ENCODE assay signal across 9 cellular contexts in the genomic region with DNA sequence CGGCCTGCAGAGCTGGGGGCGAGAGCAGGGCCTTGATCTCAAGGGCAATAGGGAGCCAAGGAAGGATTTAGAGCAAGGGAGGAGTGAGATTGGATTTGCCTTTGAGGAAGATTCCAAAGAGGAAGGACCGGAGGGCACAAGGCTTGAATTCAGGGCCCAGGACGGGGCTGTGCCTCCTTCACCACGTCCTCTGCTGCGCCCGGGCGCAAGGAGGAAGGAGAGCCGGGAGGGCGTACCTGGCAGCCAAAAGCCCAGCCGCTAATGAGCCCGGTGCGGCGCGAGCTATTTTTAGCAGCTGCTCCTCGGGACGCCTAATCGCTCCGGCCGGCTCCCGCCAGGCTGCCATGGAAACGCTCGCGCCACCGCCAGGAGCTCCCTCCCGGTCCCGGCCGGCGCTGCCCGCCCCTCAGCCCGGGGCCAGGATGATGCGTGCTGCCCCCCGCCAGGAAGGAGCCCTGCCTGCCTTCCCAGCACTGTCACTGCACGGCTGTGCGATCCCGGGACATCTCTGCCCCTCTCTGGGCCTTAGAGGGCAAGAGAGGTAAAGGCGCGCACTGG. TPM values are rescaled to one million over a fixed set of nuclear protein-coding genes. Genes with fewer than 3 reads are reported as not detected.
DNase-seq lines count a peak whose midpoint lies in the region; ATAC-seq and TF ChIP-seq lines count a peak whose summit lies in the region.
"Had no signal": no experiment of that assay in that cellular context is flagged by ENCODE, and none has a peak within 500 bp of the region (broad histone marks: within the 10 kb centered on the region; RNA-seq: fewer than 3 reads in every experiment).

No MANE protein-coding gene starts in this region.

- no peak overlapping the region for H3K4me3 Mint-ChIP-seq in activated CD8-positive, alpha-beta memory T cell treated with anti-CD3 and anti-CD28 coated beads, Interleukin-2, amount 10 ng/mL, durations not matched to agents 7 days and 5 days
- H3K4me3 Mint-ChIP-seq: memory B cell had no signal

- CTCF ChIA-PET in Panc1 (lab: Charles Lee), result interaction anchor here (0.6 to 1.1 kb wide), 3 partner anchors 20 to 362 kb away, joined by 3 read pairs; no protein-coding TSS in a partner anchor
- CTCF ChIA-PET in activated CD8-positive, alpha-beta memory T cell treated with anti-CD3 and anti-CD28 coated beads, Interleukin-2, amount 10 ng/mL, durations not matched to agents 7 days and 5 days (lab: Charles Lee), result no interaction called here

- in situ Hi-C loops in Panc1 (cut with HindIII; ENCODE audit: low pct_unique_long_range_greater_than_20kb, low sequenced_read_pairs), result no loop called here

- H3K27me3 Mint-ChIP-seq in activated CD8-positive, alpha-beta memory T cell treated with anti-CD3 and anti-CD28 coated beads, Interleukin-2, amount 10 ng/mL, durations not matched to agents 7 days and 5 days, result peaks cover 7% of the 10 kb centered on the region

- 5% methylated on average over 33 of the region's 38 CpGs for WGBS in prostate gland

- no peaks in the 10 kb centered on the region for H3K4me1 Mint-ChIP-seq in activated CD8-positive, alpha-beta memory T cell treated with anti-CD3 and anti-CD28 coated beads, Interleukin-2, amount 10 ng/mL, durations not matched to agents 7 days and 5 days

- no peak overlapping the region for H3K27ac Mint-ChIP-seq in activated CD8-positive, alpha-beta memory T cell treated with anti-CD3 and anti-CD28 coated beads, Interleukin-2, amount 10 ng/mL, durations not matched to agents 7 days and 5 days
- H3K27ac Mint-ChIP-seq: memory B cell had no signal

- POLR2A ChIA-PET in Panc1 (lab: Charles Lee), result no interaction called here

- intact Hi-C loops in Panc1 (cut with micrococcal nuclease; ENCODE audit: unreplicated experiment), result no loop called here
- intact Hi-C loops in head of caudate nucleus (cut with DNase I), result no loop called here
- intact Hi-C loops in prostate gland (cut with DNase I), result no loop called here

- BruUV-seq in Panc1 (replicated peaks; lab: Mats Ljungman, UMichigan), result no TSS peak

- ATAC-seq in Panc1 (peak; percentile 68), GM21423 (IDR thresholded peaks at IDR 0.05; ENCODE audit: unreplicated experiment) (no peak), HG02678 (IDR thresholded peaks at IDR 0.05; ENCODE audit: unreplicated experiment) (no peak), GM21619 (IDR thresholded peaks at IDR 0.05; ENCODE audit: unreplicated experiment) (no peak)
- ATAC-seq in activated CD8-positive, alpha-beta memory T cell treated with anti-CD3 and anti-CD28 coated beads, Interleukin-2, amount 10 ng/mL, durations not matched to agents 7 days and 5 days, result no peak

- no peak for TF ChIP-seq POLR2A in prostate gland (IDR thresholded peaks at IDR 0.05)

- H3K4me1 ChIP-seq in Panc1 (ENCODE audit: control insufficient read depth, insufficient read depth, low read length) (peaks cover 2% of the 10 kb centered on the region; the same call in 1 of the 2 replicates), prostate gland (replicated peaks) (no peaks in the 10 kb centered on the region)

- DNase-seq in H4 (ENCODE audit: low spot score) (peak; percentile 60), Panc1 (ENCODE audit: low read depth, low spot score) (no peak), head of caudate nucleus (peak in 40 of 42 donors; percentile 12 to 78 (median 54)), prostate gland (ENCODE audit: low spot score) (peak; percentile 12)
- no peak for DNase-seq in activated CD8-positive, alpha-beta memory T cell treated with anti-CD3 and anti-CD28 coated beads, Interleukin-2, amount 10 ng/mL, durations not matched to agents 7 days and 5 days

- no peak overlapping the region for H3K27ac ChIP-seq in Panc1 (ENCODE audit: low read length)
- H3K27ac ChIP-seq in prostate gland, result no peak overlapping the region

- no peak for TF ChIP-seq CTCF in Panc1 (IDR thresholded peaks at IDR 0.05)
- TF ChIP-seq CTCF in prostate gland (IDR thresholded peaks at IDR 0.05), result no peak

- H3K36me3 ChIP-seq in Panc1 (ENCODE audit: control insufficient read depth, insufficient read depth, low read length), result no peaks in the 10 kb centered on the region
- no peaks in the 10 kb centered on the region for H3K36me3 ChIP-seq in prostate gland

- H3K9me3 ChIP-seq in Panc1 (ENCODE audit: control insufficient read depth, insufficient read depth, low read depth, low read length) (peaks cover 6% of the 10 kb centered on the region; the same call in 1 of the 2 replicates), prostate gland (no peaks in the 10 kb centered on the region)

- H3K9me3 Mint-ChIP-seq in activated CD8-positive, alpha-beta memory T cell treated with anti-CD3 and anti-CD28 coated beads, Interleukin-2, amount 10 ng/mL, durations not matched to agents 7 days and 5 days (ENCODE audit: low read depth), result peaks cover 13% of the 10 kb centered on the region

- peaks cover 5% of the 10 kb centered on the region for H3K36me3 Mint-ChIP-seq in activated CD8-positive, alpha-beta memory T cell treated with anti-CD3 and anti-CD28 coated beads, Interleukin-2, amount 10 ng/mL, durations not matched to agents 7 days and 5 days

- H3K4me3 ChIP-seq in Panc1 (ENCODE audit: low read depth in 2 of 2, low read length in 2 of 2) (peak overlapping the region; percentile 16 to 23; a peak in 3 of 4 replicates), prostate gland (no peak overlapping the region)

- H3K27me3 ChIP-seq in Panc1 (ENCODE audit: control insufficient read depth, insufficient read depth, low read length), result no peaks in the 10 kb centered on the region
- no peaks in the 10 kb centered on the region for H3K27me3 ChIP-seq in prostate gland (replicated peaks; ENCODE audit: insufficient read depth)

RNA-seq across cellular contexts. Expression of gene TINCR, which starts 31.3 kb away (rescaled TPM):
- 2.3 and 4.3 TPM in 2 replicates for total RNA-seq in H4 (2014; rRNA removed; shearing (Covaris generic))
- 2.3 TPM for total RNA-seq in Panc1 (2021; ENCODE audit: unreplicated experiment)
- 2.8 TPM for polyA plus RNA-seq in Panc1 (2012; ENCODE audit: insufficient read length)
- 1 to 10 TPM; 6.7 to 8.4 TPM for total RNA-seq in prostate gland
- under 1 TPM; 0.28 to 0.79 TPM for total RNA-seq in activated CD8-positive, alpha-beta memory T cell treated with anti-CD3 and anti-CD28 coated beads, Interleukin-2, amount 10 ng/mL, durations not matched to agents 7 days and 5 days

Comparison
In these comparisons a context has a peak if more than half of its experiments do, and no peak if none do; other contexts are left out.
1. DNase-seq: peak in H4 (single experiment), head of caudate nucleus (40 of 42) and prostate gland (single experiment); none in Panc1 (single experiment) and activated CD8-positive, alpha-beta memory T cell treated with anti-CD3 and anti-CD28 coated beads, Interleukin-2, amount 10 ng/mL, durations not matched to agents 7 days and 5 days (single experiment).
2. H3K4me3 ChIP-seq: peak in Panc1 (2 of 2); none in prostate gland (0 of 2).